7 cellular contexts compared by ENCODE assay signal in genomic region chr22:37545703-37546435, GRCh38. TPM values are rescaled to one million over a fixed set of nuclear protein-coding genes. Genes with fewer than 3 reads are reported as not detected.
DNase-seq lines count a peak whose midpoint lies in the region; TF ChIP-seq lines count a peak whose summit lies in the region.

No MANE protein-coding gene starts in this region.

- peak overlapping the region; percentile 99 for H2BK15ac ChIP-seq in mesenchymal stem cell (ENCODE audit: low read depth, poor library complexity, severe bottlenecking)

- peak; percentile 57 for DNase-seq in NCI-H460 (ENCODE audit: extremely low read depth, low read depth)
- DNase-seq in endodermal cell: peak; percentile 95
- DNase-seq in mesenchymal stem cell: peak; percentile 100
- DNase-seq in ureter (ENCODE audit: low spot score): peak; percentile 81
- DNase-seq in NCI-H2081 (lab: John Stamatoyannopoulos, UW): no peak
- DNase-seq in DMS153 (lab: John Stamatoyannopoulos, UW): no peak
- DNase-seq in activated naive CD4-positive, alpha-beta T cell (lab: John Stamatoyannopoulos, UW): no peak

- no peak overlapping the region for H2AFZ ChIP-seq in mesenchymal stem cell (ENCODE audit: low read depth, low read length)

- no peaks in the 10 kb centered on the region for H3K36me3 ChIP-seq in endodermal cell (ENCODE audit: control insufficient read depth, insufficient read depth, low read length)
- no peaks in the 10 kb centered on the region for H3K36me3 ChIP-seq in mesenchymal stem cell (ENCODE audit: control insufficient read depth in 1 of 2, insufficient read depth in 2 of 2, low read depth in 1 of 2, low read length in 2 of 2)

- H3K27me3 ChIP-seq in endodermal cell (ENCODE audit: control insufficient read depth, insufficient read depth, low read length, poor library complexity, severe bottlenecking) (no peaks in the 10 kb centered on the region), mesenchymal stem cell (ENCODE audit: control insufficient read depth in 1 of 2, insufficient read depth in 1 of 2, low read length in 2 of 2) (no peaks in the 10 kb centered on the region)

- peak overlapping the region; percentile 92 for H2BK120ac ChIP-seq in mesenchymal stem cell (ENCODE audit: low read depth, low read length)

- peak overlapping the region; percentile 64 to 99 for H2BK12ac ChIP-seq in mesenchymal stem cell (ENCODE audit: low read length in 2 of 2)

- peaks cover 35% of the 10 kb centered on the region for H3K4me1 Mint-ChIP-seq in endodermal cell

- no peaks in the 10 kb centered on the region for H3K79me1 ChIP-seq in mesenchymal stem cell (replicated peaks; ENCODE audit: low read length, poor library complexity, severe bottlenecking)

- peak overlapping the region; percentile 88 for H2BK5ac ChIP-seq in mesenchymal stem cell (ENCODE audit: low read depth, low read length, poor library complexity, severe bottlenecking)

- TF ChIP-seq CTCF in endodermal cell (conservative IDR thresholded peaks at IDR 0.05): no peak

- H3K4me1 ChIP-seq in endodermal cell (ENCODE audit: control insufficient read depth, insufficient read depth, low read length): peaks cover 11% of the 10 kb centered on the region
- peaks cover 40% of the 10 kb centered on the region for H3K4me1 ChIP-seq in mesenchymal stem cell (ENCODE audit: control insufficient read depth, insufficient read depth, low read depth, low read length)

- no peaks in the 10 kb centered on the region for H3K36me3 Mint-ChIP-seq in endodermal cell (ENCODE audit: low read depth)

- H3K14ac ChIP-seq in mesenchymal stem cell (ENCODE audit: low read length in 2 of 2): peak overlapping the region in 1 of 2 experiments; percentile 94

- WGBS in endodermal cell (ENCODE audit: insufficient coverage in 1 of 2, insufficient read length in 1 of 2), 2 experiments: 33 to 47% methylated on average over 6 to 25 of the region's 28 CpGs
- WGBS in mesenchymal stem cell: 6% methylated on average over 11 of the region's 28 CpGs

- H3K9me3 ChIP-seq in endodermal cell (ENCODE audit: control insufficient read depth, low read length): no peaks in the 10 kb centered on the region
- no peaks in the 10 kb centered on the region for H3K9me3 ChIP-seq in mesenchymal stem cell (ENCODE audit: control insufficient read depth, low read length)

- H3K9ac ChIP-seq in endodermal cell (ENCODE audit: extremely low read depth, low read length, poor library complexity, severe bottlenecking) (no peak overlapping the region), mesenchymal stem cell (ENCODE audit: low read length) (peak overlapping the region; percentile 78)

- H3K4me3 ChIP-seq in endodermal cell (ENCODE audit: low read length) (no peak overlapping the region), mesenchymal stem cell (ENCODE audit: insufficient read depth in 1 of 2, low read depth in 1 of 2, low read length in 2 of 2) (peak overlapping the region in 1 of 2 experiments; percentile 64)

- peak overlapping the region; percentile 93 for H3K27ac ChIP-seq in endodermal cell (ENCODE audit: low read depth, low read length)
- H3K27ac ChIP-seq in mesenchymal stem cell (ENCODE audit: low read length, poor library complexity, severe bottlenecking): peak overlapping the region; percentile 93

- H2AK5ac ChIP-seq in mesenchymal stem cell (ENCODE audit: low read length, severe bottlenecking): peak overlapping the region; percentile 95

- peak overlapping the region; percentile 67 for H3K4me2 ChIP-seq in mesenchymal stem cell (ENCODE audit: low read length, poor library complexity, severe bottlenecking)

- H3K4ac ChIP-seq in mesenchymal stem cell (ENCODE audit: low read depth in 1 of 2, low read length in 2 of 2): peak overlapping the region; percentile 82 to 97

- peak overlapping the region; percentile 91 for H3K27ac Mint-ChIP-seq in endodermal cell

- H3K23ac ChIP-seq in mesenchymal stem cell (ENCODE audit: low read length in 2 of 2): peak overlapping the region in 1 of 2 experiments; percentile 34

- H3K18ac ChIP-seq in mesenchymal stem cell (ENCODE audit: low read depth in 1 of 2, low read length in 2 of 2): peak overlapping the region; percentile 90 to 98

- peak overlapping the region; percentile 91 for H4K8ac ChIP-seq in mesenchymal stem cell (ENCODE audit: low read length)

- H3K27me3 Mint-ChIP-seq in endodermal cell (ENCODE audit: insufficient read depth): no peaks in the 10 kb centered on the region

- H3K9me3 Mint-ChIP-seq in endodermal cell: no peaks in the 10 kb centered on the region

- no peak overlapping the region for H3K4me3 Mint-ChIP-seq in endodermal cell

- H4K91ac ChIP-seq in mesenchymal stem cell (ENCODE audit: low read length): peak overlapping the region; percentile 96

RNA-seq across cellular contexts. Expression of gene CDC42EP1, which starts 14.4 kb away (rescaled TPM):
- 43.7 and 59.0 TPM in 2 replicates for total RNA-seq in NCI-H460 (2014; rRNA removed; shearing (Covaris generic))
- polyA plus RNA-seq in NCI-H460 (2014; cell fraction: nucleus; rRNA removed): 25.0 and 26.6 TPM in 2 replicates
- total RNA-seq in endodermal cell (10 to 100 TPM; 45.0 to 45.1 TPM), ureter (33.4 TPM)
- 22.1 TPM for polyA plus RNA-seq in endodermal cell (2013, experiment 1 of 2)
- 22.6 TPM for polyA plus RNA-seq in endodermal cell (2013, experiment 2 of 2)
- polyA plus RNA-seq in mesenchymal stem cell (2013, experiment 1 of 2): 117 TPM
- polyA plus RNA-seq in mesenchymal stem cell (2013, experiment 2 of 2): 113 TPM

RNA-seq across cellular contexts. Expression of gene CARD10, which starts 26.7 kb away (rescaled TPM):
- total RNA-seq in NCI-H460 (2014; rRNA removed; shearing (Covaris generic)): 3.1 and 4.7 TPM in 2 replicates
- 7.2 and 7.8 TPM in 2 replicates for polyA plus RNA-seq in NCI-H460 (2014; cell fraction: nucleus; rRNA removed)
- total RNA-seq in endodermal cell (10 to 100 TPM; 20.3 to 24.4 TPM), ureter (14.9 TPM)
- 4.8 TPM for polyA plus RNA-seq in endodermal cell (2013, experiment 1 of 2)
- polyA plus RNA-seq in endodermal cell (2013, experiment 2 of 2): 6.1 TPM
- 3.1 TPM for polyA plus RNA-seq in mesenchymal stem cell (2013, experiment 1 of 2)
- polyA plus RNA-seq in mesenchymal stem cell (2013, experiment 2 of 2): 3.2 TPM

RNA-seq across cellular contexts. Expression of gene LGALS2, which starts 34.0 kb away (rescaled TPM):
- total RNA-seq in NCI-H460 (2014; rRNA removed; shearing (Covaris generic)): not detected in 2 replicates
- polyA plus RNA-seq in NCI-H460 (2014; cell fraction: nucleus; rRNA removed): not detected in 2 replicates
- under 1 TPM in 1 of 2 donors, not detected in 1; 0.86 TPM for total RNA-seq in endodermal cell
- polyA plus RNA-seq in endodermal cell (2013, experiment 1 of 2): not detected
- polyA plus RNA-seq in endodermal cell (2013, experiment 2 of 2): not detected
- not detected for polyA plus RNA-seq in mesenchymal stem cell (2013, experiment 1 of 2)
- polyA plus RNA-seq in mesenchymal stem cell (2013, experiment 2 of 2): not detected
- not detected for total RNA-seq in ureter

RNA-seq across cellular contexts. Expression of gene MFNG, which starts 59.7 kb away (rescaled TPM):
- total RNA-seq in NCI-H460 (2014; rRNA removed; shearing (Covaris generic)): not detected in 2 replicates
- polyA plus RNA-seq in NCI-H460 (2014; cell fraction: nucleus; rRNA removed): 1.1 and 4.1 TPM in 2 replicates
- total RNA-seq in endodermal cell: 1 to 10 TPM; 1.9 to 6.6 TPM
- 25.3 TPM for polyA plus RNA-seq in endodermal cell (2013, experiment 1 of 2)
- polyA plus RNA-seq in endodermal cell (2013, experiment 2 of 2): 22.9 TPM
- polyA plus RNA-seq in mesenchymal stem cell (2013, experiment 1 of 2): 0.06 TPM
- polyA plus RNA-seq in mesenchymal stem cell (2013, experiment 2 of 2): 0.04 TPM
- 20.3 TPM for total RNA-seq in ureter

Comparison
In these comparisons a context has a peak if more than half of its experiments do, and no peak if none do; other contexts are left out.
1. DNase-seq: peak in NCI-H460 (single experiment), endodermal cell (single experiment), mesenchymal stem cell (single experiment) and ureter (single experiment); none in NCI-H2081 (0 of 2), DMS153 (single experiment) and activated naive CD4-positive, alpha-beta T cell (0 of 4).